8 cellular contexts compared by ENCODE assay signal in the genomic region with DNA sequence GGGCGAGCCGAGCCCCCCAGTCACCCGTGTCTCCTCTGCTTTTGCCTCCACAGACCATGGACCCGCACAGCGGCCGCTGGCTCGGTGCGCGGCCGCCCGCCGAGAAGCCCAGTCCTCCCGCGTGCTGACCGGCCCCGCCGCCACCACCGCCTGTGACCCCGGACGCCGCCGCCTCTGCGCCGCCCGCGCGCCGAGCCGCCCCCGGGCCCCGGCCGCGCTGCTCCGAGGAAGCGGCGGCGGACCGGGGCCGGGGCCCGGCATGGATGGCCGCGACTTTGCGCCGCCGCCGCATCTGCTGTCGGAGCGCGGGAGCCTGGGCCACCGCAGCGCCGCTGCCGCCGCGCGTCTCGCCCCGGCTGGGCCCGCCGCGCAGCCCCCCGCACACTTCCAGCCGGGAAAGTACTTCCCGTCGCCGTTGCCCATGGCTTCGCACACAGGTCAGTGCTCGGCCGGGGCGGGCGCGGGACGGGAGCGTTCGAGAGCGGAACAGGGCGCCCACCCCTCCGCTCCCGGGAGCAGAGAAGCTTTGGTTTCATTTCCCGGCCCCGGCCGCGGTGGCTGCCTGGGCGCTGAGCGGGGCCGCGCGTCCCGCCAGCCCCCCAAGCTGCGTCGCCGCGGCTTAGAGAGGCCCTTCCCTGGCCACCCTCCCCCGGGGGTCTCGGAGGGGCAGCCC. TPM values are rescaled to one million over a fixed set of nuclear protein-coding genes. Genes with fewer than 3 reads are reported as not detected.
DNase-seq lines count a peak whose midpoint lies in the region; ATAC-seq and TF ChIP-seq lines count a peak whose summit lies in the region.

No MANE protein-coding gene starts in this region.

- H3K36me3 ChIP-seq in SJSA1 = peaks cover 6% of the 10 kb centered on the region
- H3K36me3 ChIP-seq in gastroesophageal sphincter = no peaks in the 10 kb centered on the region
- no peaks in the 10 kb centered on the region for H3K36me3 ChIP-seq in sigmoid colon

- H3K4me1 ChIP-seq in SJSA1 (replicated peaks) (peaks cover 56% of the 10 kb centered on the region), gastroesophageal sphincter (peaks cover 14 to 59% (median 33%) of the 10 kb centered on the region in 3 donors), sigmoid colon (peaks cover 0 to 62% (median 54%) of the 10 kb centered on the region in 4 donors)

- no CpG with 5 or more reads among the region's 95 CpGs for WGBS in gastroesophageal sphincter (ENCODE audit: low coverage in 1 of 2), 2 donors
- 1% methylated on average over 95 of the region's 95 CpGs for WGBS in sigmoid colon, 2 donors

- no peak for TF ChIP-seq EP300 in gastroesophageal sphincter (IDR thresholded peaks at IDR 0.05)
- no peak for TF ChIP-seq EP300 in sigmoid colon (IDR thresholded peaks at IDR 0.05)

- H3K27me3 ChIP-seq in SJSA1 (replicated peaks) (no peaks in the 10 kb centered on the region), gastroesophageal sphincter (no peaks in the 10 kb centered on the region), sigmoid colon (no peaks in the 10 kb centered on the region)

- peak overlapping the region; percentile 80 for H3K27ac ChIP-seq in SJSA1
- H3K27ac ChIP-seq in gastroesophageal sphincter = peak overlapping the region; percentile 96 to 100 (median 98)
- H3K27ac ChIP-seq in sigmoid colon = peak overlapping the region; percentile 93 to 99 (median 97)

- TF ChIP-seq CTCF in GM12864 (IDR thresholded peaks at IDR 0.05; ENCODE audit: low read depth, low read length, missing control alignments) = no peak
- TF ChIP-seq CTCF in gastroesophageal sphincter (IDR thresholded peaks at IDR 0.05) = no peak
- TF ChIP-seq CTCF in sigmoid colon (IDR thresholded peaks at IDR 0.05) = no peak
- no peak for TF ChIP-seq CTCF in GM10266 (IDR thresholded peaks at IDR 0.05; ENCODE audit: control insufficient read depth, insufficient read depth, low read depth, missing control alignments)

- DNase-seq in GM12864 (ENCODE audit: low read depth) (no peak), SJSA1 (ENCODE audit: low read depth in 1 of 2, low spot score in 2 of 2) (peak in 1 of 2 experiments; percentile 76), sigmoid colon (no peak), posterior cingulate gyrus (no peak), GM10266 (ENCODE audit: extremely low spot score) (no peak), T1000 (lab: John Stamatoyannopoulos, UW) (no peak), KBM-7 (no peak)

- TF ChIP-seq POLR2A in gastroesophageal sphincter (IDR thresholded peaks at IDR 0.05) (peak; percentile 13 to 29), sigmoid colon (IDR thresholded peaks at IDR 0.05) (no peak)

- peak overlapping the region; percentile 35 for H3K4me3 ChIP-seq in GM12864 (ENCODE audit: low read depth, low read length)
- peak overlapping the region; percentile 65 for H3K4me3 ChIP-seq in SJSA1
- peak overlapping the region; percentile 70 for H3K4me3 ChIP-seq in gastroesophageal sphincter
- peak overlapping the region; percentile 69 to 84 (median 74) for H3K4me3 ChIP-seq in sigmoid colon

- no peaks in the 10 kb centered on the region for H3K9me3 ChIP-seq in SJSA1 (replicated peaks)
- no peaks in the 10 kb centered on the region for H3K9me3 ChIP-seq in gastroesophageal sphincter
- H3K9me3 ChIP-seq in sigmoid colon = no peaks in the 10 kb centered on the region

- ATAC-seq in gastroesophageal sphincter = no peak

- intact Hi-C loops in sigmoid colon (cut with DNase I) (loop anchor here (5.0 kb wide), 1 partner anchor 83 kb away; no protein-coding TSS in a partner anchor), posterior cingulate gyrus (cut with DNase I) (loop anchor here (5.0 kb wide), 1 partner anchor 107 kb away; no protein-coding TSS in a partner anchor)

- in situ Hi-C loops in KBM-7 (cut with MboI; ENCODE audit: low pct_unique_long_range_greater_than_20kb, low sequenced_read_pairs) = no loop called here

RNA-seq across cellular contexts. Expression of gene BAHCC1, which starts 4.4 kb away (rescaled TPM):
- 5.7 and 6.6 TPM in 2 replicates for total RNA-seq in SJSA1 (2014; rRNA removed; shearing (Covaris generic))
- total RNA-seq in gastroesophageal sphincter = 10 to 100 TPM; 17.5 to 34.3 (median 19.5) TPM
- 10 to 100 TPM in 1 of 4 donors, 1 to 10 TPM in 3; 3.8 to 18.6 (median 7.2) TPM for total RNA-seq in sigmoid colon
- 10 to 100 TPM in 1 of 3 donors, 1 to 10 TPM in 2; 1.8 to 12.9 (median 3.0) TPM for polyA plus RNA-seq in sigmoid colon

Comparison
In these comparisons a context has a peak if more than half of its experiments do, and no peak if none do; other contexts are left out.
1. POLR2A ChIP-seq: peak in gastroesophageal sphincter (2 of 2); none in sigmoid colon (0 of 2).
2. Peak in every context shown above with its lines, with median percentiles within 50 percentile points of each other: H3K4me3 ChIP-seq and H3K27ac ChIP-seq.